Comparison of ENCODE assay signal across 14 cellular contexts in the genomic region with DNA sequence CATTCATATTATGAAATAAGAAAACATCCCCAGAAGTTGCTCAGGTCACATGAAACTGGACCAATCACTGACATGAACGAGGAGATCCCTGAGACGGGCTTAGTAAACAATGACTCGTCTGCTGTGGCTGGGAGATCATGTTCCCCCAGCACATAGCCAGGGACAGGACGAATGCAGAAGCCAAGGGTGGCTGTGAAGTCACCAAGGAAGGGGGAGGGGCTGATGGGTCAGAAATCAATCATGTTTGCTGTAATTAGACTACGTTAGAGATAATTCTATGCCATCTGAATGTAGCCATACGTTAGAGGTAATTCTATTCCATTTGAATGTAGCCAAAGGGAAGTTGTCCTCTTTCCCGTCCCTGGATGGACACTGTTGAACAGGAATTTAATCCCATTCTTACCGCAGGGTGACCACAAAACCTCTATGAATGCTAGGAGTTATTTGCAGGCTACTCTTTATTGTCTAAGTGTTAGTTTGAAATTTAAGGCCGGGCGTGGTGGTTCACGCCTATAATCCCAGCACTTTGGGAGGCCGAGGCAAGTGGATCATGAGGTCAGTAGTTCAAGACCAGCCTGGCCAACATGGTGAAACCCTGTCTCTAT.
DNase-seq lines count a peak whose midpoint lies in the region; ATAC-seq and TF ChIP-seq lines count a peak whose summit lies in the region.
"Had no signal": no experiment of that assay in that cellular context is flagged by ENCODE, and none has a peak within 500 bp of the region (broad histone marks: within the 10 kb centered on the region; RNA-seq: fewer than 3 reads in every experiment).

No MANE protein-coding gene starts in this region.

- no peak overlapping the region for H3K4me3 ChIP-seq in breast epithelium
- H3K4me3 ChIP-seq in stomach, result no peak overlapping the region

- no peak overlapping the region for H3K27ac ChIP-seq in breast epithelium
- no peak overlapping the region for H3K27ac ChIP-seq in stomach
- H3K27ac ChIP-seq: KMS-11 had no signal

- BruUV-seq in MCF 10A (replicated peaks; lab: Mats Ljungman, UMichigan), result no TSS peak

- H3K4me1 ChIP-seq in breast epithelium (no peaks in the 10 kb centered on the region), stomach (no peaks in the 10 kb centered on the region)

- no peaks in the 10 kb centered on the region for H3K27me3 Mint-ChIP-seq in MCF 10A (ENCODE audit: insufficient read depth, unreplicated experiment)
- H3K27me3 Mint-ChIP-seq: CD4-positive, CD25-positive, alpha-beta regulatory T cell had no signal

- H3K36me3 ChIP-seq in breast epithelium (no peaks in the 10 kb centered on the region), stomach (no peaks in the 10 kb centered on the region)

- no peak for TF ChIP-seq POLR2A in breast epithelium (IDR thresholded peaks at IDR 0.05)
- TF ChIP-seq POLR2A in stomach (IDR thresholded peaks at IDR 0.05), result no peak

- no peak for ATAC-seq in HG03342 (IDR thresholded peaks at IDR 0.05; ENCODE audit: unreplicated experiment)
- ATAC-seq in stimulated activated effector memory CD8-positive, alpha-beta T cell treated with anti-CD3 and anti-CD28 coated beads, Interleukin-12 subunit alpha, Interleukin-12 subunit beta, amount 100 ng/mL, for 72 hours, result no peak
- ATAC-seq: HepG2 had no signal

- no peak overlapping the region for H3K4me3 Mint-ChIP-seq in MCF 10A (ENCODE audit: unreplicated experiment)
- H3K4me3 Mint-ChIP-seq in stimulated activated effector memory CD8-positive, alpha-beta T cell treated with anti-CD3 and anti-CD28 coated beads, Interleukin-12 subunit alpha, Interleukin-12 subunit beta, amount 100 ng/mL, for 72 hours, result no peak overlapping the region
- H3K4me3 Mint-ChIP-seq: CD4-positive, CD25-positive, alpha-beta regulatory T cell had no signal

- no peak overlapping the region for H3K27ac Mint-ChIP-seq in MCF 10A (ENCODE audit: low read depth, unreplicated experiment)
- H3K27ac Mint-ChIP-seq in stimulated activated effector memory CD8-positive, alpha-beta T cell treated with anti-CD3 and anti-CD28 coated beads, Interleukin-12 subunit alpha, Interleukin-12 subunit beta, amount 100 ng/mL, for 72 hours, result no peak overlapping the region
- H3K27ac Mint-ChIP-seq: CD4-positive, CD25-positive, alpha-beta regulatory T cell had no signal

- no peak for TF ChIP-seq EP300 in stomach (IDR thresholded peaks at IDR 0.05)

- TF ChIP-seq CTCF in MCF 10A (IDR thresholded peaks at IDR 0.05; ENCODE audit: unreplicated experiment) (no peak), breast epithelium (IDR thresholded peaks at IDR 0.05) (no peak), stomach (IDR thresholded peaks at IDR 0.05) (no peak)

- 66 to 72% (median 68%) methylated on average over 12 of the region's 12 CpGs for WGBS in stomach, 5 donors

- CTCF ChIA-PET in MCF 10A (lab: Yijun Ruan, JAX), result no interaction called here

- H3K9me3 ChIP-seq in breast epithelium, result peaks cover 0 to 11% of the 10 kb centered on the region in 2 donors
- H3K9me3 ChIP-seq in stomach, result no peaks in the 10 kb centered on the region

- H3K36me3 Mint-ChIP-seq in MCF 10A (ENCODE audit: insufficient read depth, unreplicated experiment), result no peaks in the 10 kb centered on the region
- no peaks in the 10 kb centered on the region for H3K36me3 Mint-ChIP-seq in stimulated activated effector memory CD8-positive, alpha-beta T cell treated with anti-CD3 and anti-CD28 coated beads, Interleukin-12 subunit alpha, Interleukin-12 subunit beta, amount 100 ng/mL, for 72 hours
- H3K36me3 Mint-ChIP-seq: CD4-positive, CD25-positive, alpha-beta regulatory T cell had no signal

- intact Hi-C loops in MCF 10A (cut with micrococcal nuclease), result no loop called here
- intact Hi-C loops in breast epithelium (cut with DNase I; ENCODE audit: low total_unique reads), result loop anchor here (5.0 kb wide), 1 partner anchor 406 kb away; no protein-coding TSS in a partner anchor
- intact Hi-C loops in stomach (cut with DNase I; ENCODE audit: low total_unique reads), result no loop called here

- H3K4me1 Mint-ChIP-seq in MCF 10A (ENCODE audit: insufficient read depth, unreplicated experiment), result no peaks in the 10 kb centered on the region
- no peaks in the 10 kb centered on the region for H3K4me1 Mint-ChIP-seq in stimulated activated effector memory CD8-positive, alpha-beta T cell treated with anti-CD3 and anti-CD28 coated beads, Interleukin-12 subunit alpha, Interleukin-12 subunit beta, amount 100 ng/mL, for 72 hours
- H3K4me1 Mint-ChIP-seq: CD4-positive, CD25-positive, alpha-beta regulatory T cell had no signal

- POLR2A ChIA-PET in MCF 10A (lab: Yijun Ruan, JAX), result no interaction called here

- DNase-seq in MCF 10A (ENCODE audit: unreplicated experiment), result peak; percentile 56
- DNase-seq in breast epithelium (ENCODE audit: low spot score in 2 of 2), result no peak
- DNase-seq in RPMI7951 (ENCODE audit: low read depth), result peak; percentile 57
- peak; percentile 15 for DNase-seq in iPS-NIHi7 (ENCODE audit: extremely low spot score)
- DNase-seq in SHP77 treated with DMSO at 0.1 percent for 48 hours (lab: John Stamatoyannopoulos, UW), result no peak
- DNase-seq in stomach, result no peak
- no peak for DNase-seq in stimulated activated effector memory CD8-positive, alpha-beta T cell treated with anti-CD3 and anti-CD28 coated beads, Interleukin-12 subunit alpha, Interleukin-12 subunit beta, amount 100 ng/mL, for 72 hours (ENCODE audit: low spot score in 2 of 2)
- DNase-seq: CD4-positive, CD25-positive, alpha-beta regulatory T cell; MM.1S; NCI-H1105; NCI-H187 had no signal

- H3K9me3 Mint-ChIP-seq in MCF 10A (ENCODE audit: unreplicated experiment), result peaks cover 7% of the 10 kb centered on the region
- no peaks in the 10 kb centered on the region for H3K9me3 Mint-ChIP-seq in stimulated activated effector memory CD8-positive, alpha-beta T cell treated with anti-CD3 and anti-CD28 coated beads, Interleukin-12 subunit alpha, Interleukin-12 subunit beta, amount 100 ng/mL, for 72 hours

- H3K27me3 ChIP-seq in breast epithelium (no peaks in the 10 kb centered on the region), stomach (no peaks in the 10 kb centered on the region)

Comparison
In these comparisons a context has a peak if more than half of its experiments do, and no peak if none do; other contexts are left out.
1. DNase-seq: peak in MCF 10A (single experiment), RPMI7951 (single experiment) and iPS-NIHi7 (single experiment); none in breast epithelium (0 of 2), SHP77 treated with DMSO at 0.1 percent for 48 hours (single experiment), stomach (single experiment) and stimulated activated effector memory CD8-positive, alpha-beta T cell treated with anti-CD3 and anti-CD28 coated beads, Interleukin-12 subunit alpha, Interleukin-12 subunit beta, amount 100 ng/mL, for 72 hours (0 of 2).